8 cellular contexts compared by ENCODE assay signal in the genomic region with DNA sequence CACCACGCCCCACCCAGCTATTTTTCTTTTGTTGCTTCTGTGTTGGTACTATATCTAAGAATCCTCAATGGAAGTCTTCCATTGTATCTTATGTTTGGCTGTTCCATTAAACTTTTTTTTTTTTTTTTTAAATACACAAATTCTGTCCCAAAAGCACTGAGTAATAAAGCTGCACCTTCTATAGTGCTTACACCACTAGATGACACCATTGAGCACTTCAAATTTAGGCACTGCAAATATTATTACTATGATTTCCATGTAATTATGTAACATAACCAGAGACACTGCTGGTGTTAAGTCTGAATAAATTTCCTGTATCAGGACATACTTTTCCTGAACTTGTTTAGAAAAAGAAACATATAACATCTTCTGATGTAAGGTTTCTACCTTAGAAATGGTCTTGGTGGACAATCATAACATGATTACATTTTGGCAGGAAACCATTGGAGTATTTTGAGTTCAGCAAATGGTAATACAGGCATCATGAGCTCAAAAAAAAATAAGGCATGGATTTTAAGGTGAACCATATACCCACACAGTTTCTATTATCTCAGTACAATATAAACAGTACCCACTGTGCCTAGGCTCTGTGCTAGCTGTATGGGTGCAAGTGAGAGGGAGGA.
DNase-seq lines count a peak whose midpoint lies in the region; ATAC-seq, FAIRE-seq and TF ChIP-seq lines count a peak whose summit lies in the region.

No MANE protein-coding gene starts in this region.

- TF ChIP-seq CTCF in GM12878 (IDR thresholded peaks at IDR 0.05 in 2 of 3, conservative IDR thresholded peaks at IDR 0.05 in 1 of 3; ENCODE audit: control insufficient read depth in 2 of 3, extremely low read depth in 1 of 3, insufficient read depth in 1 of 3, low read depth in 3 of 3, low read length in 3 of 3) (peak; percentile 42 to 55 (median 43); a peak in 4 of 6 replicates), left lung (IDR thresholded peaks at IDR 0.05) (peak; percentile 35 to 42)

- BruUV-seq in GM12878 (replicated peaks; lab: Mats Ljungman, UMichigan): no TSS peak

- RAD21 ChIA-PET in GM12878 (lab: Charles Lee; ENCODE audit: unreplicated experiment): interaction anchor here (0.7 to 6.0 kb wide), 9 partner anchors 148 to 312 kb away, joined by 3 to 68 read pairs (median 4); no protein-coding TSS in a partner anchor

- no peaks in the 10 kb centered on the region for H3K79me2 ChIP-seq in GM12878 (ENCODE audit: control insufficient read depth, insufficient read depth, low read length)

- H2AFZ ChIP-seq in GM12878 (ENCODE audit: control insufficient read depth, low read depth, low read length): no peak overlapping the region

- FAIRE-seq in GM12878 (lab: Jason Lieb, UNC): no peak

- no peak overlapping the region for H3K4me2 ChIP-seq in GM12878 (ENCODE audit: control insufficient read depth, insufficient read depth)

- TF ChIP-seq EP300 in GM12878 (IDR thresholded peaks at IDR 0.05; ENCODE audit: borderline replicate concordance in 1 of 2, control insufficient read depth in 1 of 2, low read depth in 2 of 2, low read length in 2 of 2): no peak

- H3K9ac ChIP-seq in GM12878 (ENCODE audit: control insufficient read depth, insufficient read depth, low read length): no peak overlapping the region

- H3K27me3 ChIP-seq in GM12878 (replicated peaks in 1 of 2; ENCODE audit: control insufficient read depth in 2 of 2, insufficient read depth in 2 of 2, low read length in 1 of 2) (no peaks in the 10 kb centered on the region), left lung (no peaks in the 10 kb centered on the region)

- intact Hi-C loops in GM12878 (cut with micrococcal nuclease; ENCODE audit: unreplicated experiment) (loop anchor here (2.0 kb wide), 1 partner anchor 254 kb away; no protein-coding TSS in a partner anchor), left lung (cut with DNase I) (loop anchor here in 1 of 2 donors (10.0 kb wide), 1 partner anchor 250 kb away; no protein-coding TSS in a partner anchor)

- DNase-seq in Ammon's horn (ENCODE audit: low spot score) (peak; percentile 21), HS-5 (ENCODE audit: low read depth) (peak; percentile 4), GM12878 (ENCODE audit: low read depth, low spot score) (peak; percentile 13), left lung (no peak), NCI-H1417 treated with DMSO at 0.1 percent for 48 hours (lab: John Stamatoyannopoulos, UW) (no peak), mucosa of gallbladder (ENCODE audit: low spot score) (no peak), AG08396 (ENCODE audit: low spot score) (no peak), NCI-H82 treated with DMSO at 0.1 percent for 48 hours (lab: John Stamatoyannopoulos, UW; ENCODE audit: unreplicated experiment) (no peak)

- TF ChIP-seq POLR2A in GM12878 (IDR thresholded peaks at IDR 0.05; ENCODE audit: low read depth, low read length): no peak

- no peak overlapping the region for H3K27ac ChIP-seq in GM12878 (ENCODE audit: control insufficient read depth, insufficient read depth)
- H3K27ac ChIP-seq in left lung: peak overlapping the region in 1 of 2 donors; percentile 15

- WGBS in GM12878 (ENCODE audit: insufficient coverage, insufficient replicate concordance, low lambda C conversion rate, missing lambda C conversion rate): 100% methylated on average over 1 of the region's 1 CpG

- ATAC-seq in GM12878 (peak; percentile 65), left lung (peak; percentile 83)

- in situ Hi-C loops in GM12878 (cut with MboI): loop anchor here (5.0 kb wide), 1 partner anchor 253 kb away; no protein-coding TSS in a partner anchor

- H3K4me3 ChIP-seq in GM12878 (no peak overlapping the region), left lung (no peak overlapping the region)

- peak; percentile 76 for TF ChIP-seq RAD21 in GM12878 (IDR thresholded peaks at IDR 0.05; ENCODE audit: insufficient read depth, low read depth, low read length)

- CTCF ChIA-PET in GM12878 (lab: Yijun Ruan, JAX): interaction anchor here (0.6 to 7.5 kb wide), 26 partner anchors 9 to 363 kb away, joined by 3 to 95 read pairs (median 4); partner anchors contain the start of gene FCHSD2

- H3K36me3 ChIP-seq in GM12878 (ENCODE audit: control insufficient read depth in 2 of 2, insufficient read depth in 2 of 2, low read length in 1 of 2): peaks cover 6 to 17% of the 10 kb centered on the region in 2 experiments; a peak in 3 of 4 replicates
- H3K36me3 ChIP-seq in left lung: peaks cover 0 to 4% of the 10 kb centered on the region in 2 donors

- H3K9me3 ChIP-seq in GM12878 (replicated peaks; ENCODE audit: control insufficient read depth, insufficient read depth, low read length): no peaks in the 10 kb centered on the region
- no peaks in the 10 kb centered on the region for H3K9me3 ChIP-seq in left lung

- H4K20me1 ChIP-seq in GM12878 (ENCODE audit: control insufficient read depth, insufficient read depth): no peaks in the 10 kb centered on the region

- SMC1A ChIA-PET in GM12878 (lab: Charles Lee; ENCODE audit: uncharacterized antibody, unreplicated experiment): interaction anchor here (0.6 to 2.9 kb wide), 18 partner anchors 9 to 454 kb away, joined by 3 to 32 read pairs (median 4); no protein-coding TSS in a partner anchor

- H3K4me1 ChIP-seq in GM12878 (ENCODE audit: control insufficient read depth, insufficient read depth, low read length): no peaks in the 10 kb centered on the region
- peaks cover 4 to 15% of the 10 kb centered on the region in 2 donors for H3K4me1 ChIP-seq in left lung

- POLR2A ChIA-PET in GM12878 (lab: Charles Lee): interaction anchor here (0.6 to 0.9 kb wide), 6 partner anchors 25 to 245 kb away, joined by 3 to 4 read pairs (median 3); no protein-coding TSS in a partner anchor

TF ChIP-seq in GM12878, 131 proteins besides CTCF, POLR2A, EP300 and RAD21:
- TF ChIP-seq HDAC6 (IDR thresholded peaks at IDR 0.05; ENCODE audit: unreplicated experiment) (no peak), SMC3 (IDR thresholded peaks at IDR 0.05; ENCODE audit: borderline replicate concordance, low read length) (peak; percentile 63), CEBPZ (IDR thresholded peaks at IDR 0.05; ENCODE audit: low read depth, low read length) (no peak), FOXM1 (IDR thresholded peaks at IDR 0.05; ENCODE audit: low read depth, low read length) (no peak), LARP7 (IDR thresholded peaks at IDR 0.05) (no peak), SIN3A (IDR thresholded peaks at IDR 0.05; ENCODE audit: low read depth, low read length) (no peak), ZNF384 (IDR thresholded peaks at IDR 0.05; ENCODE audit: borderline replicate concordance, low read depth, low read length) (0 out of 2 replicates have a peak, but pooled peaks have one; percentile 13)

Comparison
In these comparisons a context has a peak if more than half of its experiments do, and no peak if none do; other contexts are left out.
1. DNase-seq: peak in Ammon's horn (single experiment), HS-5 (single experiment) and GM12878 (single experiment); none in left lung (0 of 2), NCI-H1417 treated with DMSO at 0.1 percent for 48 hours (single experiment), mucosa of gallbladder (single experiment), AG08396 (single experiment) and NCI-H82 treated with DMSO at 0.1 percent for 48 hours (single experiment).